In the genomic region with DNA sequence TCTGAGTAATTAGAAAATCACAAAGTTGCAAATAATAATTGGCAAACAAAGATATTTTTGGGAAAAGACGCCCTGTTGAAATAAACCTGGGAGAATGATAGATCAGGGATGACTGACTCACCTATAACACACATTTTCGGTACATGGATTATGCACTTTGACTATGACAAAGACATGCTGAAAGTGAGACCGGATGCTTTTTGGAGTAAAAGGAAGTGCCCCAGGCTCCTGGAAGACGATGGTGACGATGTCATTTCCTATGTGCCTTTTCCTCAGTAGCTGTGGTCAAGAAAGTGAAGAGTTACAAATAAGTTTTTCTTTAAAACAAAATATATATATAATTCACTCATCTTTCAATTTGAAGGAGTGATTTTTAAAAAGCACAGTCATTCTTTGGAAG, we compare ENCODE assay signal across 26 cellular contexts.
DNase-seq lines count a peak whose midpoint lies in the region; ATAC-seq and TF ChIP-seq lines count a peak whose summit lies in the region.
"Had no signal": no experiment of that assay in that cellular context is flagged by ENCODE, and none has a peak within 500 bp of the region (broad histone marks: within the 10 kb centered on the region; RNA-seq: fewer than 3 reads in every experiment).

No MANE protein-coding gene starts in this region.

- H3K9me3 ChIP-seq in T-helper 17 cell (ENCODE audit: control insufficient read depth, low read length, poor library complexity, severe bottlenecking) = no peaks in the 10 kb centered on the region
- H3K9me3 ChIP-seq in naive thymus-derived CD4-positive, alpha-beta T cell (ENCODE audit: control insufficient read depth in 2 of 3, low read length in 3 of 3) = no peaks in the 10 kb centered on the region
- H3K9me3 ChIP-seq: thyroid gland had no signal

- H3K27ac Mint-ChIP-seq in T-helper 17 cell = no peak overlapping the region
- no peak overlapping the region for H3K27ac Mint-ChIP-seq in naive thymus-derived CD4-positive, alpha-beta T cell
- H3K27ac Mint-ChIP-seq: activated CD4-positive, alpha-beta memory T cell treated with anti-CD3 and anti-CD28 coated beads, Interleukin-2, amount 10 ng/mL, durations not matched to agents 7 days and 5 days; CD4-positive, CD25-positive, alpha-beta regulatory T cell; naive B cell; stimulated activated naive CD8-positive, alpha-beta T cell treated with anti-CD3 and anti-CD28 coated beads, Interleukin-15, amount 100 ng/mL, for 72 hours; T-cell had no signal

- peaks cover 11% of the 10 kb centered on the region for H3K4me1 ChIP-seq in foreskin keratinocyte
- no peaks in the 10 kb centered on the region for H3K4me1 ChIP-seq in naive thymus-derived CD4-positive, alpha-beta T cell (ENCODE audit: control insufficient read depth in 2 of 2, insufficient read depth in 2 of 2, low read length in 2 of 2)
- H3K4me1 ChIP-seq: thyroid gland had no signal

- DNase-seq in EH (ENCODE audit: low read depth) (peak; percentile 19), M059J (ENCODE audit: low read depth) (peak; percentile 68), T-helper 17 cell (no peak), foreskin keratinocyte (peak in 1 of 2 donors; percentile 53), NCI-H1105 treated with DMSO at 0.1 percent for 48 hours (lab: John Stamatoyannopoulos, UW) (no peak), COR-L47 (lab: John Stamatoyannopoulos, UW) (no peak)
- DNase-seq in naive thymus-derived CD4-positive, alpha-beta T cell = no peak
- DNase-seq: activated CD4-positive, alpha-beta memory T cell treated with anti-CD3 and anti-CD28 coated beads, Interleukin-2, amount 10 ng/mL, durations not matched to agents 7 days and 5 days; activated CD4-positive, CD25-positive, alpha-beta regulatory T cell treated with anti-CD3 and anti-CD28 coated beads, Interleukin-2, amount 50 U/mL, for 72 hours; activated effector memory CD4-positive, alpha-beta T cell treated with anti-CD3 and anti-CD28 coated beads, Interleukin-2, amount 50 U/mL, for 16 hours; activated T-cell treated with anti-CD3 and anti-CD28 coated beads for 4 hours; cerebellar nuclear complex; dorsolateral prefrontal cortex; GDM1; naive B cell; NCI-H1048; NCI-H1694 treated with DMSO at 0.1 percent for 48 hours; nucleus accumbens; SIG-M5; stimulated activated naive CD8-positive, alpha-beta T cell treated with anti-CD3 and anti-CD28 coated beads, Interleukin-15, amount 100 ng/mL, for 72 hours; T-cell; thyroid gland had no signal

- H3K9me3 Mint-ChIP-seq in naive thymus-derived CD4-positive, alpha-beta T cell = peaks cover 0 to 6% (median 0%) of the 10 kb centered on the region in 11 donors
- H3K9me3 Mint-ChIP-seq: activated CD4-positive, alpha-beta memory T cell treated with anti-CD3 and anti-CD28 coated beads, Interleukin-2, amount 10 ng/mL, durations not matched to agents 7 days and 5 days; CD4-positive, CD25-positive, alpha-beta regulatory T cell; naive B cell; stimulated activated naive CD8-positive, alpha-beta T cell treated with anti-CD3 and anti-CD28 coated beads, Interleukin-15, amount 100 ng/mL, for 72 hours; T-cell had no signal

- TF ChIP-seq CTCF in foreskin keratinocyte (conservative IDR thresholded peaks at IDR 0.05) = no peak

- no peak for ATAC-seq in T-helper 17 cell
- ATAC-seq in foreskin keratinocyte = peak; percentile 62
- ATAC-seq in GM21360 (IDR thresholded peaks at IDR 0.05; ENCODE audit: unreplicated experiment) = no peak
- ATAC-seq in naive thymus-derived CD4-positive, alpha-beta T cell = no peak
- ATAC-seq: HCT116; stimulated activated naive CD8-positive, alpha-beta T cell treated with anti-CD3 and anti-CD28 coated beads, Interleukin-15, amount 100 ng/mL, for 72 hours; T-cell had no signal

- no peaks in the 10 kb centered on the region for H3K27me3 ChIP-seq in foreskin keratinocyte
- no peaks in the 10 kb centered on the region for H3K27me3 ChIP-seq in naive thymus-derived CD4-positive, alpha-beta T cell (ENCODE audit: control insufficient read depth in 2 of 2, insufficient read depth in 2 of 2, low read length in 2 of 2)
- H3K27me3 ChIP-seq: dorsolateral prefrontal cortex, thyroid gland had no signal

- H3K36me3 Mint-ChIP-seq in T-helper 17 cell (ENCODE audit: low read depth) = peaks cover 3% of the 10 kb centered on the region
- H3K36me3 Mint-ChIP-seq in naive thymus-derived CD4-positive, alpha-beta T cell = peaks cover 0 to 8% (median 0%) of the 10 kb centered on the region in 5 donors
- H3K36me3 Mint-ChIP-seq: CD4-positive, CD25-positive, alpha-beta regulatory T cell; naive B cell; T-cell had no signal

- intact Hi-C loops in naive thymus-derived CD4-positive, alpha-beta T cell (cut with micrococcal nuclease) = no loop called here

- POLR2A ChIA-PET in naive thymus-derived CD4-positive, alpha-beta T cell (lab: Charles Lee) = no interaction called here

- CTCF ChIA-PET in naive thymus-derived CD4-positive, alpha-beta T cell (lab: Charles Lee) = no interaction called here

- no peak overlapping the region for H3K27ac ChIP-seq in foreskin keratinocyte
- H3K27ac ChIP-seq in naive thymus-derived CD4-positive, alpha-beta T cell (ENCODE audit: low read depth, low read length) = no peak overlapping the region
- H3K27ac ChIP-seq: dorsolateral prefrontal cortex, thyroid gland had no signal

- H3K4me3 Mint-ChIP-seq in T-helper 17 cell = peak overlapping the region; percentile 3
- peak overlapping the region in 1 of 10 donors; percentile 43 for H3K4me3 Mint-ChIP-seq in naive thymus-derived CD4-positive, alpha-beta T cell
- H3K4me3 Mint-ChIP-seq: activated CD4-positive, alpha-beta memory T cell treated with anti-CD3 and anti-CD28 coated beads, Interleukin-2, amount 10 ng/mL, durations not matched to agents 7 days and 5 days; CD4-positive, CD25-positive, alpha-beta regulatory T cell; naive B cell; stimulated activated naive CD8-positive, alpha-beta T cell treated with anti-CD3 and anti-CD28 coated beads, Interleukin-15, amount 100 ng/mL, for 72 hours; T-cell had no signal

- no peaks in the 10 kb centered on the region for H3K4me1 Mint-ChIP-seq in T-helper 17 cell
- peaks cover 6 to 18% (median 12%) of the 10 kb centered on the region in 7 donors for H3K4me1 Mint-ChIP-seq in naive thymus-derived CD4-positive, alpha-beta T cell
- H3K4me1 Mint-ChIP-seq: naive B cell had no signal

- H3K27me3 Mint-ChIP-seq in T-helper 17 cell = no peaks in the 10 kb centered on the region
- peaks cover 0 to 2% (median 0%) of the 10 kb centered on the region in 5 donors for H3K27me3 Mint-ChIP-seq in naive thymus-derived CD4-positive, alpha-beta T cell
- H3K27me3 Mint-ChIP-seq: activated CD4-positive, alpha-beta memory T cell treated with anti-CD3 and anti-CD28 coated beads, Interleukin-2, amount 10 ng/mL, durations not matched to agents 7 days and 5 days; stimulated activated naive CD8-positive, alpha-beta T cell treated with anti-CD3 and anti-CD28 coated beads, Interleukin-15, amount 100 ng/mL, for 72 hours; T-cell had no signal

- no peaks in the 10 kb centered on the region for H3K36me3 ChIP-seq in naive thymus-derived CD4-positive, alpha-beta T cell (ENCODE audit: control insufficient read depth in 2 of 3, insufficient read depth in 3 of 3, low read length in 3 of 3)
- H3K36me3 ChIP-seq: thyroid gland had no signal

- H3K4me3 ChIP-seq in naive thymus-derived CD4-positive, alpha-beta T cell (ENCODE audit: low read length) = no peak overlapping the region
- H3K4me3 ChIP-seq: dorsolateral prefrontal cortex, skin epidermis, thyroid gland had no signal

Comparison
In these comparisons a context has a peak if more than half of its experiments do, and no peak if none do; other contexts are left out.
1. DNase-seq: peak in EH (single experiment) and M059J (single experiment); none in T-helper 17 cell (0 of 3), naive thymus-derived CD4-positive, alpha-beta T cell (0 of 9), NCI-H1105 treated with DMSO at 0.1 percent for 48 hours (single experiment) and COR-L47 (single experiment).